Comparison of ENCODE assay signal across 9 cellular contexts in genomic region chr16:83802135-83802534, GRCh38. TPM values are rescaled to one million over a fixed set of nuclear protein-coding genes. Genes with fewer than 3 reads are reported as not detected.
DNase-seq lines count a peak whose midpoint lies in the region; ATAC-seq and TF ChIP-seq lines count a peak whose summit lies in the region.
"Had no signal": no experiment of that assay in that cellular context is flagged by ENCODE, and none has a peak within 500 bp of the region (broad histone marks: within the 10 kb centered on the region; RNA-seq: fewer than 3 reads in every experiment).

No MANE protein-coding gene starts in this region.

- no peaks in the 10 kb centered on the region for H3K9me3 Mint-ChIP-seq in CD8-positive, alpha-beta T cell
- H3K9me3 Mint-ChIP-seq: activated naive CD4-positive, alpha-beta T cell treated with anti-CD3 and anti-CD28 coated beads, Interleukin-2, amount 50 U/mL, for 24 hours had no signal

- H3K9me3 ChIP-seq in esophagus (ENCODE audit: control insufficient read depth in 2 of 2, insufficient read depth in 1 of 2, low read depth in 1 of 2, low read length in 1 of 2) (no peaks in the 10 kb centered on the region), prostate gland (no peaks in the 10 kb centered on the region)
- H3K9me3 ChIP-seq in CD8-positive, alpha-beta T cell (ENCODE audit: low read length): no peaks in the 10 kb centered on the region

- 6 to 13% methylated on average over 6 of the region's 6 CpGs for WGBS in esophagus, 2 donors
- WGBS in prostate gland: 6% methylated on average over 6 of the region's 6 CpGs

- CTCF ChIA-PET in CD8-positive, alpha-beta T cell (lab: Charles Lee): no interaction called here

- H3K36me3 ChIP-seq in esophagus (ENCODE audit: control insufficient read depth in 2 of 2, insufficient read depth in 2 of 2, low read length in 1 of 2) (no peaks in the 10 kb centered on the region), prostate gland (no peaks in the 10 kb centered on the region)
- no peaks in the 10 kb centered on the region for H3K36me3 ChIP-seq in CD8-positive, alpha-beta T cell (ENCODE audit: insufficient read depth, low read length)

- H3K4me1 Mint-ChIP-seq in CD8-positive, alpha-beta T cell (ENCODE audit: low read depth): peaks cover 5% of the 10 kb centered on the region

- H3K4me3 ChIP-seq in esophagus (ENCODE audit: low read depth in 1 of 2, low read length in 2 of 2): peak overlapping the region in 1 of 2 donors; percentile 3
- H3K4me3 ChIP-seq in prostate gland: peak overlapping the region in 1 of 2 donors; percentile 16
- H3K4me3 ChIP-seq in CD8-positive, alpha-beta T cell (ENCODE audit: low read depth, low read length): no peak overlapping the region

- no peak for TF ChIP-seq POLR2A in prostate gland (IDR thresholded peaks at IDR 0.05)

- no peaks in the 10 kb centered on the region for H3K27me3 ChIP-seq in esophagus (ENCODE audit: control insufficient read depth in 1 of 2, insufficient read depth in 2 of 2, low read length in 2 of 2)
- H3K27me3 ChIP-seq in prostate gland (replicated peaks; ENCODE audit: insufficient read depth): no peaks in the 10 kb centered on the region
- no peaks in the 10 kb centered on the region for H3K27me3 ChIP-seq in CD8-positive, alpha-beta T cell (ENCODE audit: insufficient read depth, low read length)

- no peaks in the 10 kb centered on the region for H3K4me1 ChIP-seq in esophagus (ENCODE audit: control insufficient read depth in 2 of 2, insufficient read depth in 2 of 2, low read length in 1 of 2)
- H3K4me1 ChIP-seq in prostate gland (replicated peaks): peaks cover 3% of the 10 kb centered on the region
- H3K4me1 ChIP-seq in CD8-positive, alpha-beta T cell (ENCODE audit: insufficient read depth, low read length): no peaks in the 10 kb centered on the region

- intact Hi-C loops in prostate gland (cut with DNase I): no loop called here
- intact Hi-C loops in CD8-positive, alpha-beta T cell (cut with DNase I, micrococcal nuclease): loop anchor here (10.0 kb wide), 4 partner anchors 343 to 2003 kb away; partner anchors contain the start of genes DNAAF1 (in 1 of the 2), HSDL1 (in 1 of the 2), MEAK7 (in 1 of the 2) and MPHOSPH6 (in 1 of the 2)

- DNase-seq in prostate gland (ENCODE audit: low spot score) (peak; percentile 69), DMS 273 treated with DMSO at 0.1 percent for 48 hours (lab: John Stamatoyannopoulos, UW) (no peak), putamen (ENCODE audit: low spot score) (no peak)
- no peak for DNase-seq in CD8-positive, alpha-beta T cell
- DNase-seq in stimulated activated CD4-positive, alpha-beta T cell treated with anti-CD3 and anti-CD28 coated beads, Interleukin-12 subunit alpha, Interleukin-12 subunit beta, amount 100 ng/mL, for 4 hours: no peak

- no peak overlapping the region for H3K27ac Mint-ChIP-seq in CD8-positive, alpha-beta T cell
- H3K27ac Mint-ChIP-seq: activated naive CD4-positive, alpha-beta T cell treated with anti-CD3 and anti-CD28 coated beads, Interleukin-2, amount 50 U/mL, for 24 hours had no signal

- H3K27ac ChIP-seq in esophagus (ENCODE audit: low read depth in 2 of 2, low read length in 1 of 2): peak overlapping the region; percentile 14 to 68
- H3K27ac ChIP-seq in prostate gland: peak overlapping the region; percentile 64 to 77
- no peak overlapping the region for H3K27ac ChIP-seq in CD8-positive, alpha-beta T cell (ENCODE audit: low read depth, low read length)

- no peak overlapping the region for H3K4me3 Mint-ChIP-seq in CD8-positive, alpha-beta T cell
- H3K4me3 Mint-ChIP-seq: activated naive CD4-positive, alpha-beta T cell treated with anti-CD3 and anti-CD28 coated beads, Interleukin-2, amount 50 U/mL, for 24 hours had no signal

- TF ChIP-seq CTCF in prostate gland (IDR thresholded peaks at IDR 0.05): no peak
- no peak for TF ChIP-seq CTCF in CD8-positive, alpha-beta T cell (IDR thresholded peaks at IDR 0.05)

- ATAC-seq in GM18498 (IDR thresholded peaks at IDR 0.05; ENCODE audit: unreplicated experiment) (peak; percentile 68), HG03565 (IDR thresholded peaks at IDR 0.05; ENCODE audit: unreplicated experiment) (peak; percentile 35)
- ATAC-seq in CD8-positive, alpha-beta T cell: no peak

- no peaks in the 10 kb centered on the region for H3K36me3 Mint-ChIP-seq in CD8-positive, alpha-beta T cell

- peaks cover 19% of the 10 kb centered on the region for H3K27me3 Mint-ChIP-seq in CD8-positive, alpha-beta T cell (ENCODE audit: low read depth)

- POLR2A ChIA-PET in CD8-positive, alpha-beta T cell (lab: Charles Lee): no interaction called here

RNA-seq across cellular contexts. Expression of gene HSBP1, which starts 5.6 kb away (rescaled TPM):
- 10 to 100 TPM; 46.2 to 80.6 TPM for polyA plus RNA-seq in esophagus
- total RNA-seq in prostate gland: 10 to 100 TPM; 17.4 to 18.7 TPM
- 10 to 100 TPM; 17.5 to 24.1 TPM for total RNA-seq in CD8-positive, alpha-beta T cell
